Comparison of ENCODE assay signal across 1 cellular context in genomic region chr1:180854456-180854855, GRCh38.
TF ChIP-seq lines count a peak whose summit lies in the region.

No MANE protein-coding gene starts in this region.

TF ChIP-seq in H1, 55 proteins besides CTCF, POLR2A, EP300 and RAD21:
- no peak for TF ChIP-seq BRCA1 (IDR thresholded peaks at IDR 0.05; ENCODE audit: low read depth, low read length)
